ENCODE assay signal across 1 cellular context in genomic region chr2:234564719-234565118, GRCh38.
TF ChIP-seq lines count a peak whose summit lies in the region.

No MANE protein-coding gene starts in this region.

TF ChIP-seq in GM23338, 12 proteins besides CTCF, POLR2A, EP300 and RAD21 (continued from another document):
- TF ChIP-seq ZNF462 (CRISPR knock-in tag; IDR thresholded peaks at IDR 0.05) = no peak
TF ChIP-seq in GM23338: peak in this region for 0.
